8 cellular contexts compared by ENCODE assay signal in the genomic region with DNA sequence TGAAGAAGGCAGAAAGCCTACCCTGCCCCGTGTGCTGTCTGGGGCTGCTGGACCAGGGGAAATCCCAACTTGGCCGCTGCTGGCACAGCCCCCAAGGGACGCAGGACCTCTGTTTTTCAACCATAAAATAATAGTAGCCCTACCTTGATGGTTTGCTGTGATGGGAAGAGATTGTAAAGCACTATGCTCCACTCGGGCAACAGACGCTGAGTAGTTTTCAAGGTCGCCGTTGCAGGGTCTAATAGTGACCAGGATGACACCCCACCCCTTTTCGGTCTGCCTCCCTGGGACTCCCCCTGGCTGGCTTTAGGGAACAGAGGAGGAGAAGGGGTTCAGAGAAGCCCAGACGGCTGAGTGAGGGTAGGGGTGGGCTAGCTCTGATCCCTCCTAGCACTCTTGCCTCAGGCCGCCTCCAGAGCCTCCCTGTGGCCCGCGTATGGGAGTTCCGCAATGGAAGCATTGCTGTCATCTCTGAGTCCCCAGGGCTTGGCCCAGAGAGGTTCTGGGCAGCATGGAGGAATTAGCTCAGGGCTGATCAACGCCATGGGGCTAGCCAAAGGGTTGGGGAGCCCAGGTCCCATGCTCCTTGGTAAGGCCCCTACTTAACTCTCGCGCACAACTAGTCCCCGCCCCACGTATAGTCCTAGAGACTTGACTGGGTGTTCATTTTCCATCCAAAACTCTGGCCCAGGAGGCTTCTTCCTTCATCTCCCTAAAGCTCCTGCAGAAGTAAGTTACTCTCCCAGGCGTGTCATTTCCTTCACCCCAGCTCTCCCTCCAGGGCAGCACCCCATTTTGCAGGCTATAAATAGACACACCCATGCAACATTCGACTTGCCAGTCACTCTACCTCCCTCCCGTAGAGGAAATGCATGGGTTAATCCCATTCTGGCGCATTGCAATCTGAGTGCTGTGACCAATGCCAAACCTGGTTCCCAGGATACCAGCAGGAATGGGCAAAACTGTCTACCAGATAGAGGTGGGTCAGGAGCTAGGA. TPM values are rescaled to one million over a fixed set of nuclear protein-coding genes. Genes with fewer than 3 reads are reported as not detected.
DNase-seq lines count a peak whose midpoint lies in the region; ATAC-seq and TF ChIP-seq lines count a peak whose summit lies in the region.

No MANE protein-coding gene starts in this region.

- H3K27ac Mint-ChIP-seq in activated naive CD8-positive, alpha-beta T cell treated with anti-CD3 and anti-CD28 coated beads, Interleukin-2, amount 10 ng/mL, durations not matched to agents 7 days and 5 days: peak overlapping the region; percentile 90

- H3K4me3 Mint-ChIP-seq in activated naive CD8-positive, alpha-beta T cell treated with anti-CD3 and anti-CD28 coated beads, Interleukin-2, amount 10 ng/mL, durations not matched to agents 7 days and 5 days: peak overlapping the region; percentile 84

- H3K36me3 Mint-ChIP-seq in activated naive CD8-positive, alpha-beta T cell treated with anti-CD3 and anti-CD28 coated beads, Interleukin-2, amount 10 ng/mL, durations not matched to agents 7 days and 5 days: peaks cover 32% of the 10 kb centered on the region

- no peak overlapping the region for H3K27ac ChIP-seq in HUES64 (ENCODE audit: low read depth, low read length)
- H3K27ac ChIP-seq in stomach smooth muscle (ENCODE audit: low read length): peak overlapping the region; percentile 95

- 62% methylated on average over 22 of the region's 22 CpGs for WGBS in HUES64

- ATAC-seq in GM21360 (IDR thresholded peaks at IDR 0.05; ENCODE audit: unreplicated experiment): peak; percentile 21
- no peak for ATAC-seq in activated naive CD8-positive, alpha-beta T cell treated with anti-CD3 and anti-CD28 coated beads, Interleukin-2, amount 10 ng/mL, durations not matched to agents 7 days and 5 days (ENCODE audit: low read depth)

- POLR2A ChIA-PET in AG04449 (lab: Yijun Ruan, JAX): interaction anchor here (0.6 to 3.0 kb wide), 22 partner anchors 12 to 271 kb away, joined by 3 to 34 read pairs (median 6); a partner anchor contains a TSS
- POLR2A ChIA-PET in activated naive CD8-positive, alpha-beta T cell treated with anti-CD3 and anti-CD28 coated beads, Interleukin-2, amount 10 ng/mL, durations not matched to agents 7 days and 5 days (lab: Charles Lee): interaction anchor here (0.6 to 30.8 kb wide), 18 partner anchors 1 to 216 kb away, joined by 3 to 1195 read pairs (median 21); a partner anchor contains a TSS

- H3K9ac ChIP-seq in HUES64 (ENCODE audit: low read depth, low read length): peak overlapping the region; percentile 32; the same call in 1 of the 2 replicates
- peak overlapping the region; percentile 84 to 86 for H3K9ac ChIP-seq in stomach smooth muscle (ENCODE audit: low read length in 2 of 2)

- H3K4me1 ChIP-seq in HUES64 (ENCODE audit: insufficient read depth, low read length): peaks cover 15% of the 10 kb centered on the region; the same call in 1 of the 2 replicates
- H3K4me1 ChIP-seq in stomach smooth muscle (ENCODE audit: control insufficient read depth, insufficient read depth, low read length): peaks cover 63% of the 10 kb centered on the region

- H3K9me3 ChIP-seq in HUES64 (ENCODE audit: insufficient read depth, low read depth, low read length) (no peaks in the 10 kb centered on the region), stomach smooth muscle (ENCODE audit: control insufficient read depth in 2 of 2, low read length in 2 of 2) (no peaks in the 10 kb centered on the region)

- H3K9me3 Mint-ChIP-seq in activated naive CD8-positive, alpha-beta T cell treated with anti-CD3 and anti-CD28 coated beads, Interleukin-2, amount 10 ng/mL, durations not matched to agents 7 days and 5 days: no peaks in the 10 kb centered on the region

- peaks cover 36% of the 10 kb centered on the region for H3K27me3 ChIP-seq in HUES64 (ENCODE audit: insufficient read depth, low read length)
- no peaks in the 10 kb centered on the region for H3K27me3 ChIP-seq in stomach smooth muscle (ENCODE audit: control insufficient read depth in 1 of 2, insufficient read depth in 2 of 2, low read length in 2 of 2)

- peak overlapping the region; percentile 57 for H3K4me3 ChIP-seq in AG04449 (ENCODE audit: low read depth, low read length)
- H3K4me3 ChIP-seq in HUES64 (ENCODE audit: low read length): peak overlapping the region; percentile 73
- H3K4me3 ChIP-seq in stomach smooth muscle (ENCODE audit: low read length in 2 of 2): peak overlapping the region; percentile 70 to 91

- H3K36me3 ChIP-seq in HUES64 (ENCODE audit: insufficient read depth, low read length) (peaks cover 11% of the 10 kb centered on the region), stomach smooth muscle (ENCODE audit: control insufficient read depth in 2 of 2, insufficient read depth in 2 of 2, low read length in 2 of 2) (peaks cover 15 to 27% of the 10 kb centered on the region in 2 donors)

- H3K27me3 Mint-ChIP-seq in activated naive CD8-positive, alpha-beta T cell treated with anti-CD3 and anti-CD28 coated beads, Interleukin-2, amount 10 ng/mL, durations not matched to agents 7 days and 5 days: no peaks in the 10 kb centered on the region

- no peak for TF ChIP-seq CTCF in AG04449 (IDR thresholded peaks at IDR 0.05; ENCODE audit: insufficient read depth, low read length, missing control alignments)

- DNase-seq in AG04449 (ENCODE audit: low read depth, low spot score) (no peak), islet precursor cell (peak; percentile 44), LoVo (ENCODE audit: low spot score) (no peak), SHP77 (lab: John Stamatoyannopoulos, UW) (no peak)
- DNase-seq in activated naive CD8-positive, alpha-beta T cell treated with anti-CD3 and anti-CD28 coated beads, Interleukin-2, amount 10 ng/mL, durations not matched to agents 7 days and 5 days: peak; percentile 59

- peaks cover 55% of the 10 kb centered on the region for H3K4me1 Mint-ChIP-seq in activated naive CD8-positive, alpha-beta T cell treated with anti-CD3 and anti-CD28 coated beads, Interleukin-2, amount 10 ng/mL, durations not matched to agents 7 days and 5 days

- CTCF ChIA-PET in AG04449 (lab: Yijun Ruan, JAX): interaction anchor here (1.1 to 21.9 kb wide), 13 partner anchors 9 to 219 kb away, joined by 3 to 610 read pairs (median 8); no protein-coding TSS in a partner anchor

RNA-seq across cellular contexts. Expression of a gene that starts 1.1 kb away (rescaled TPM):
- 3.7 TPM for polyA plus RNA-seq in HUES64 (2013, experiment 1 of 2)
- 5.2 TPM for polyA plus RNA-seq in HUES64 (2013, experiment 2 of 2)
- 100 to 1,000 TPM; 228 to 238 TPM for total RNA-seq in activated naive CD8-positive, alpha-beta T cell treated with anti-CD3 and anti-CD28 coated beads, Interleukin-2, amount 10 ng/mL, durations not matched to agents 7 days and 5 days

RNA-seq across cellular contexts. Expression of a gene that starts 51.7 kb away (rescaled TPM):
- polyA plus RNA-seq in HUES64 (2013, experiment 1 of 2): not detected
- not detected for polyA plus RNA-seq in HUES64 (2013, experiment 2 of 2)
- not detected for total RNA-seq in activated naive CD8-positive, alpha-beta T cell treated with anti-CD3 and anti-CD28 coated beads, Interleukin-2, amount 10 ng/mL, durations not matched to agents 7 days and 5 days

Comparison
In these comparisons a context has a peak if more than half of its experiments do, and no peak if none do; other contexts are left out.
1. DNase-seq: peak in activated naive CD8-positive, alpha-beta T cell treated with anti-CD3 and anti-CD28 coated beads, Interleukin-2, amount 10 ng/mL, durations not matched to agents 7 days and 5 days (single experiment) and islet precursor cell (single experiment); none in AG04449 (single experiment), LoVo (single experiment) and SHP77 (0 of 2).
2. Peak in every context shown above with its lines, with median percentiles within 50 percentile points of each other: H3K4me3 ChIP-seq.